ENCODE assay signal across 1 cellular context in the genomic region with DNA sequence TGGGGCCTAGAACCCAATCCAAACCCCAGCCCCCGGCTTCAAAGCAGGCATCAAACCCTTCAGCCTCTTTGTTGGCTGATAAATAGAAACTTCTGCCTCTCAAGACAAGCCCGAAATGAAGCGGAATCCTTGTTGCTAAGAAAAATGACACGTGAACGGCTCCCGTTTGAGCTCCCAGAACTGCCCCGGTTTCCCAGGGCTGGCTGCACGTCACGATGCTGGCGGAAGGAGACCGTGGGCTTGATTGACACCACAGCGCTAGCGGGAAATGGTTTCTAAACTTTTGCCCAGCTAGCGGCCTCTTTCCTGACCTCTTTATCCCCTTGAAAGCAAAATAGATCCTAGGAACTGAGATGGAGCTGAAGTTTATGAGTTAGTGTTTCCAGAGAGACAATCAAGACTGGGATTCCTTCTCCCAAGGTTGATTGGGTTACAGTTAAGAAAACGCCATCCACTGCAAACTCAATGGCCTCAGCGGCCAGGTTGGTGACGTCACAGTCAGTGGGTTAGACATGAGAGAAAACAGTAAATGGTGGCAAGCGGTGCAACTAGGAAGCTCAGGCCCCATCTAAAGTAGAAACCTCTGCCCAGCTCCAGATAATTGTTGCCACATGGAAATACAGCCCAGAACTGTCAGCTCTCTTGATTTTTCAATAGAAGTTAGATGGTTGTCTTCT.
TF ChIP-seq lines count a peak whose summit lies in the region.

No MANE protein-coding gene starts in this region.

TF ChIP-seq in HCT116, 20 proteins besides CTCF, POLR2A, EP300 and RAD21 (continued from another document):
- TF ChIP-seq REST (IDR thresholded peaks at IDR 0.05; ENCODE audit: low read depth) (no peak), FOSL1 (IDR thresholded peaks at IDR 0.05; ENCODE audit: low read depth) (no peak), EZH2 (IDR thresholded peaks at IDR 0.05) (no peak), TCF7L2 (IDR thresholded peaks at IDR 0.05; ENCODE audit: borderline replicate concordance, extremely low read depth, insufficient read depth, insufficient read length) (no peak), ZNF274 (IDR thresholded peaks at IDR 0.05; ENCODE audit: low read depth, low read length) (no peak), EZH2phosphoT487 (IDR thresholded peaks at IDR 0.05; ENCODE audit: borderline replicate concordance) (no peak), ZFX (IDR thresholded peaks at IDR 0.05) (no peak), EGR1 (IDR thresholded peaks at IDR 0.05; ENCODE audit: low read depth) (no peak), POLR2AphosphoS5 (IDR thresholded peaks at IDR 0.05; ENCODE audit: low read depth, low read length) (no peak)
- TF ChIP-seq, protein P1, sequence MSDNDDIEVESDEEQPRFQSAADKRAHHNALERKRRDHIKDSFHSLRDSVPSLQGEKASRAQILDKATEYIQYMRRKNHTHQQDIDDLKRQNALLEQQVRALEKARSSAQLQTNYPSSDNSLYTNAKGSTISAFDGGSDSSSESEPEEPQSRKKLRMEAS (IDR thresholded peaks at IDR 0.05): no peak
